Comparison of ENCODE assay signal across 1 cellular context in genomic region chr4:72019688-72020087, GRCh38.
TF ChIP-seq lines count a peak whose summit lies in the region.

No MANE protein-coding gene starts in this region.

TF ChIP-seq in GM12878, 131 proteins besides CTCF, POLR2A, EP300 and RAD21 (continued from another document):
- no peak for TF ChIP-seq ZBTB33 (IDR thresholded peaks at IDR 0.05)
- TF ChIP-seq ATF2 (IDR thresholded peaks at IDR 0.05; ENCODE audit: low read length), result no peak
- TF ChIP-seq PKNOX1 (IDR thresholded peaks at IDR 0.05), result no peak
